1 cellular context compared by ENCODE assay signal in the genomic region with DNA sequence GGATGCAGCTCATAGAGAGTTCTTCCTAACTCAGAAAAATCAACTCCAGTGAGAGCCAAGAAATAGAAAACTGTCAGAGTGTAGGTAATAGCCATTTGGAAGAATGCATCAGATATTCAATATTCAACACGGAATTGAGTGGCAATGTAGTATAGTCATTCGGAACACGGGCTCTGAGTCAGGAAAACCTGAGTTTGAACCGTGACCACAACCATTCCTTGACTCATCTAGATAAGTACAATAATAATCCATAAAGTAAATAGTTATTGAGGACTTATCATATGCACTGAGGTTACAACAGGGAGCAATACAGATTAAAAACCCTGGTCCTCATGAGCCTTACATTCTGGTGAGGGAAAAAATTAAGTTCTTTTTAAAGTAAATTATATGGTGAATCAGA.
A peak's percentile ranks its signal among the peaks of the same experiment; 100 is the strongest.
TF ChIP-seq lines count a peak whose summit lies in the region.

No MANE protein-coding gene starts in this region.

TF ChIP-seq in IMR-90, 13 proteins besides CTCF, POLR2A, EP300 and RAD21 (continued from another document):
- TF ChIP-seq FOS (IDR thresholded peaks at IDR 0.05; ENCODE audit: low read depth, low read length) (0 out of 2 replicates have a peak, but pooled peaks have one; percentile 28), BHLHE40 (IDR thresholded peaks at IDR 0.05; ENCODE audit: low read depth, low read length) (peak; percentile 59)
TF ChIP-seq in IMR-90: peak in this region for 2.
